ENCODE assay signal across 10 cellular contexts in the genomic region with DNA sequence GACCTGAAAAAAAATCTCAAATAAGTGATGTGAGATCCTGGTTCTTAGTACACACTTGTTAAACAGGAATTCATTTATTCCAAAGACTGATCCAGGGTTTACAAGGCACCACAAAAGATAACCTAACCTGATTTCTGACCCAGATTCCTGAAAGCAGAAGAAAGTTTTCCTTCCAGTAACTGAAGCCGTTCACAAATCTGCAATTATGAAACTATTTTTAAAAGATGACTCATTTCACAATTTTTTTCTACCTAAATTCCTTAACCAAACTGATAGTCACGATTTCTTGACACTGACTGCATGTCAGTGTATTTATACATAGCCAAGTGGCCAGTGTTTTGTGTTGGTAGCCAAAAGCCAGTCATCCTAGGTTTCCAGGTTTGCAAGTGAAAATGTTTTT. TPM values are rescaled to one million over a fixed set of nuclear protein-coding genes. Genes with fewer than 3 reads are reported as not detected.
DNase-seq lines count a peak whose midpoint lies in the region; ATAC-seq and TF ChIP-seq lines count a peak whose summit lies in the region.
"Had no signal": no experiment of that assay in that cellular context is flagged by ENCODE, and none has a peak within 500 bp of the region (broad histone marks: within the 10 kb centered on the region; RNA-seq: fewer than 3 reads in every experiment).

No MANE protein-coding gene starts in this region.

- peaks cover 0 to 2% of the 10 kb centered on the region in 2 donors for H3K36me3 Mint-ChIP-seq in activated T-cell treated with anti-CD3 and anti-CD28 coated beads, Interleukin-2, amount 50 U/mL, for 72 hours (ENCODE audit: insufficient read depth in 2 of 2)
- H3K36me3 Mint-ChIP-seq in stimulated activated effector memory CD8-positive, alpha-beta T cell treated with anti-CD3 and anti-CD28 coated beads, Interleukin-12 subunit alpha, Interleukin-12 subunit beta, amount 100 ng/mL, for 72 hours = no peaks in the 10 kb centered on the region

- DNase-seq in activated T-cell treated with anti-CD3 and anti-CD28 coated beads, Interleukin-2, amount 50 U/mL, for 72 hours = no peak
- DNase-seq in activated T-cell treated with anti-CD3 and anti-CD28 coated beads, Interleukin-2, amount 50 U/mL, for 1 hour = no peak
- DNase-seq in colonic mucosa (no peak), amniotic stem cell (lab: John Stamatoyannopoulos, UW) (no peak)
- no peak for DNase-seq in stimulated activated effector memory CD8-positive, alpha-beta T cell treated with anti-CD3 and anti-CD28 coated beads, Interleukin-12 subunit alpha, Interleukin-12 subunit beta, amount 100 ng/mL, for 72 hours (ENCODE audit: low spot score in 2 of 2)
- DNase-seq in activated CD8-positive, alpha-beta memory T cell treated with anti-CD3 and anti-CD28 coated beads, Interleukin-2, amount 50 U/mL, for 4 hours = no peak
- DNase-seq: COR-L47 had no signal

- intact Hi-C loops in colonic mucosa (cut with DNase I) = no loop called here

- H3K27ac ChIP-seq in colonic mucosa = peak overlapping the region; percentile 23
- H3K27ac ChIP-seq: parathyroid adenoma had no signal

- no peaks in the 10 kb centered on the region for H3K4me1 ChIP-seq in colonic mucosa
- H3K4me1 ChIP-seq: parathyroid adenoma had no signal

- peak; percentile 14 to 43 for ATAC-seq in activated T-cell treated with anti-CD3 and anti-CD28 coated beads, Interleukin-2, amount 50 U/mL, for 72 hours (replicated peaks in 1 of 2)
- ATAC-seq in HG03280 (IDR thresholded peaks at IDR 0.05; ENCODE audit: unreplicated experiment) (peak; percentile 29), SK-N-SH treated with all-trans-retinoic acid at 6 μM for 48 hours (no peak)
- ATAC-seq in stimulated activated effector memory CD8-positive, alpha-beta T cell treated with anti-CD3 and anti-CD28 coated beads, Interleukin-12 subunit alpha, Interleukin-12 subunit beta, amount 100 ng/mL, for 72 hours = peak; percentile 42

- H3K27ac Mint-ChIP-seq in activated T-cell treated with anti-CD3 and anti-CD28 coated beads, Interleukin-2, amount 50 U/mL, for 72 hours = no peak overlapping the region
- H3K27ac Mint-ChIP-seq in stimulated activated effector memory CD8-positive, alpha-beta T cell treated with anti-CD3 and anti-CD28 coated beads, Interleukin-12 subunit alpha, Interleukin-12 subunit beta, amount 100 ng/mL, for 72 hours = no peak overlapping the region

- TF ChIP-seq CTCF in colonic mucosa (IDR thresholded peaks at IDR 0.05) = no peak

- no peaks in the 10 kb centered on the region for H3K36me3 ChIP-seq in colonic mucosa

- H3K4me3 Mint-ChIP-seq in activated T-cell treated with anti-CD3 and anti-CD28 coated beads, Interleukin-2, amount 50 U/mL, for 72 hours = no peak overlapping the region
- H3K4me3 Mint-ChIP-seq in stimulated activated effector memory CD8-positive, alpha-beta T cell treated with anti-CD3 and anti-CD28 coated beads, Interleukin-12 subunit alpha, Interleukin-12 subunit beta, amount 100 ng/mL, for 72 hours = no peak overlapping the region

- H3K27me3 Mint-ChIP-seq in activated T-cell treated with anti-CD3 and anti-CD28 coated beads, Interleukin-2, amount 50 U/mL, for 72 hours (ENCODE audit: low read depth) = no peaks in the 10 kb centered on the region

- no peaks in the 10 kb centered on the region for H3K9me3 ChIP-seq in colonic mucosa

- peaks cover 52% of the 10 kb centered on the region for H3K4me1 Mint-ChIP-seq in activated T-cell treated with anti-CD3 and anti-CD28 coated beads, Interleukin-2, amount 50 U/mL, for 72 hours (ENCODE audit: low read depth)
- H3K4me1 Mint-ChIP-seq in stimulated activated effector memory CD8-positive, alpha-beta T cell treated with anti-CD3 and anti-CD28 coated beads, Interleukin-12 subunit alpha, Interleukin-12 subunit beta, amount 100 ng/mL, for 72 hours = peaks cover 42% of the 10 kb centered on the region

- H3K9me3 Mint-ChIP-seq in activated T-cell treated with anti-CD3 and anti-CD28 coated beads, Interleukin-2, amount 50 U/mL, for 72 hours = peaks cover 0 to 6% of the 10 kb centered on the region in 2 donors
- peaks cover 6% of the 10 kb centered on the region for H3K9me3 Mint-ChIP-seq in stimulated activated effector memory CD8-positive, alpha-beta T cell treated with anti-CD3 and anti-CD28 coated beads, Interleukin-12 subunit alpha, Interleukin-12 subunit beta, amount 100 ng/mL, for 72 hours

- no peak overlapping the region for H3K4me3 ChIP-seq in colonic mucosa

- no peaks in the 10 kb centered on the region for H3K27me3 ChIP-seq in colonic mucosa

- H3K9ac ChIP-seq in colonic mucosa (ENCODE audit: low read depth in 2 of 2, low read length in 2 of 2) = no peak overlapping the region
- H3K9ac ChIP-seq: parathyroid adenoma had no signal

TF ChIP-seq in SK-N-SH treated with all-trans-retinoic acid at 6 μM for 48 hours, 23 proteins besides CTCF, POLR2A, EP300 and RAD21:
- TF ChIP-seq PPARA (CRISPR knock-in tag; IDR thresholded peaks at IDR 0.05; ENCODE audit: borderline replicate concordance) = no peak
- no peak for TF ChIP-seq TOX (CRISPR knock-in tag; IDR thresholded peaks at IDR 0.05; ENCODE audit: borderline replicate concordance)
- TF ChIP-seq ZNF8 (CRISPR knock-in tag; IDR thresholded peaks at IDR 0.05) = no peak
- no peak for TF ChIP-seq PATZ1 (CRISPR knock-in tag; IDR thresholded peaks at IDR 0.05; ENCODE audit: borderline replicate concordance)
- no peak for TF ChIP-seq ZC3H10 (CRISPR knock-in tag; IDR thresholded peaks at IDR 0.05)
- no peak for TF ChIP-seq TCF4 (CRISPR knock-in tag; IDR thresholded peaks at IDR 0.05; ENCODE audit: borderline replicate concordance)
- no peak for TF ChIP-seq OSR1 (CRISPR knock-in tag; IDR thresholded peaks at IDR 0.05)
- no peak for TF ChIP-seq RARB (CRISPR knock-in tag; IDR thresholded peaks at IDR 0.05)
- TF ChIP-seq BACH2 (CRISPR knock-in tag; IDR thresholded peaks at IDR 0.05; ENCODE audit: borderline replicate concordance) = no peak
- no peak for TF ChIP-seq CSDC2 (CRISPR knock-in tag; IDR thresholded peaks at IDR 0.05)
- no peak for TF ChIP-seq ZNF70 (CRISPR knock-in tag; IDR thresholded peaks at IDR 0.05)
- no peak for TF ChIP-seq GLIS3 (CRISPR knock-in tag; IDR thresholded peaks at IDR 0.05)
- TF ChIP-seq POU6F1 (CRISPR knock-in tag; IDR thresholded peaks at IDR 0.05; ENCODE audit: borderline replicate concordance, low read depth) = no peak
- TF ChIP-seq CSRNP3 (CRISPR knock-in tag; IDR thresholded peaks at IDR 0.05) = no peak
TF ChIP-seq in SK-N-SH treated with all-trans-retinoic acid at 6 μM for 48 hours: peak in this region for 0.

RNA-seq across cellular contexts. Expression of gene SLC9A9, which starts 17.1 kb away (rescaled TPM):
- total RNA-seq in activated T-cell treated with anti-CD3 and anti-CD28 coated beads, Interleukin-2, amount 50 U/mL, for 72 hours = 1 to 10 TPM; 4.3 to 5.2 TPM
- total RNA-seq in colonic mucosa = 1 to 10 TPM; 2.5 to 6.5 TPM
